Comparison of ENCODE assay signal across 18 cellular contexts in the genomic region with DNA sequence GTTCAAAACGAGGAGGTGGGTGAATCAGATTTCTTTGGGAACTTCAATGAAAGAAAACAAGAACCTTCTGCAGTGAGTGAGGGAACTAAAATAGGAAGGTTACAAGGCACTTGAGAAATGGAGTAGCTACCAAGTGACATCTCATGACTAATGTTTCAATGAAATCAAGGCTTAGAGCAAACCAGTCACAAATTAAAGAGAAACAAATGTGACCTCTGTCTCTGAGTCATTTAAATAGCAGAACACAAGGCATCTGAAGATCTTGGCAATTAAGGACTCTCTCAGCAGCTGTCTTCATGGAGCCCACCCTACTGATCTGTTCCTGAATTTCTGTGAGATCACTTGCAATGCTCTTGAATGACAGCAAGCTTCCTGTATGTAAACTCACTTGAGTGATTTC.
A peak's percentile ranks its signal among the peaks of the same experiment; 100 is the strongest.
DNase-seq lines count a peak whose midpoint lies in the region; ATAC-seq and TF ChIP-seq lines count a peak whose summit lies in the region.
"Had no signal": no experiment of that assay in that cellular context is flagged by ENCODE, and none has a peak within 500 bp of the region (broad histone marks: within the 10 kb centered on the region; RNA-seq: fewer than 3 reads in every experiment).

No MANE protein-coding gene starts in this region.

- no peaks in the 10 kb centered on the region for H3K36me3 Mint-ChIP-seq in activated CD4-positive, alpha-beta T cell treated with anti-CD3 and anti-CD28 coated beads, Interleukin-2, amount 10 ng/mL, durations not matched to agents 24 days and 14 days (ENCODE audit: low read depth)
- H3K36me3 Mint-ChIP-seq in naive thymus-derived CD8-positive, alpha-beta T cell = no peaks in the 10 kb centered on the region

- H3K27ac Mint-ChIP-seq in activated CD4-positive, alpha-beta T cell treated with anti-CD3 and anti-CD28 coated beads, Interleukin-2, amount 10 ng/mL, durations not matched to agents 24 days and 14 days = no peak overlapping the region
- H3K27ac Mint-ChIP-seq in naive thymus-derived CD8-positive, alpha-beta T cell = no peak overlapping the region

- POLR2A ChIA-PET in naive thymus-derived CD8-positive, alpha-beta T cell (lab: Charles Lee) = no interaction called here

- no peaks in the 10 kb centered on the region for H3K27me3 Mint-ChIP-seq in activated CD4-positive, alpha-beta T cell treated with anti-CD3 and anti-CD28 coated beads, Interleukin-2, amount 10 ng/mL, durations not matched to agents 24 days and 14 days
- no peaks in the 10 kb centered on the region for H3K27me3 Mint-ChIP-seq in naive thymus-derived CD8-positive, alpha-beta T cell

- no peaks in the 10 kb centered on the region for H3K4me1 Mint-ChIP-seq in activated CD4-positive, alpha-beta T cell treated with anti-CD3 and anti-CD28 coated beads, Interleukin-2, amount 10 ng/mL, durations not matched to agents 24 days and 14 days
- H3K4me1 Mint-ChIP-seq in naive thymus-derived CD8-positive, alpha-beta T cell = no peaks in the 10 kb centered on the region

- intact Hi-C loops in activated CD4-positive, alpha-beta T cell treated with anti-CD3 and anti-CD28 coated beads, Interleukin-2, amount 10 ng/mL, durations not matched to agents 24 days and 14 days (cut with micrococcal nuclease) = no loop called here

- no peak overlapping the region for H3K4me3 Mint-ChIP-seq in activated CD4-positive, alpha-beta T cell treated with anti-CD3 and anti-CD28 coated beads, Interleukin-2, amount 10 ng/mL, durations not matched to agents 24 days and 14 days
- no peak overlapping the region for H3K4me3 Mint-ChIP-seq in naive thymus-derived CD8-positive, alpha-beta T cell

- DNase-seq in AG09319 (ENCODE audit: extremely low read depth, low read depth) (peak; percentile 14), M059J (ENCODE audit: low read depth) (peak; percentile 75), fibroblast of gingiva (ENCODE audit: low read depth) (peak; percentile 57), non-pigmented ciliary epithelial cell (ENCODE audit: low read depth) (peak; percentile 34), NK-92 (lab: John Stamatoyannopoulos, UW; ENCODE audit: unreplicated experiment) (no peak)
- no peak for DNase-seq in activated CD4-positive, alpha-beta T cell treated with anti-CD3 and anti-CD28 coated beads, Interleukin-2, amount 10 ng/mL, durations not matched to agents 24 days and 14 days
- no peak for DNase-seq in naive thymus-derived CD8-positive, alpha-beta T cell
- DNase-seq: activated CD4-positive, alpha-beta T cell treated with anti-CD3 and anti-CD28 coated beads for 4 hours; anterior cingulate cortex; Caco-2; left lung; NCI-H774; stimulated activated CD4-positive, alpha-beta T cell treated with anti-CD3 and anti-CD28 coated beads, Interleukin-2, amount 100 ng/mL, for 24 hours; stomach had no signal

- no peaks in the 10 kb centered on the region for H3K9me3 Mint-ChIP-seq in activated CD4-positive, alpha-beta T cell treated with anti-CD3 and anti-CD28 coated beads, Interleukin-2, amount 10 ng/mL, durations not matched to agents 24 days and 14 days
- peaks cover 0 to 31% (median 9%) of the 10 kb centered on the region in 9 donors for H3K9me3 Mint-ChIP-seq in naive thymus-derived CD8-positive, alpha-beta T cell

- ATAC-seq in HG03378 (IDR thresholded peaks at IDR 0.05; ENCODE audit: unreplicated experiment) = no peak
- no peak for ATAC-seq in naive thymus-derived CD8-positive, alpha-beta T cell
- ATAC-seq: GM12878, left lung, Panc1, sciatic nerve had no signal

- no peak for TF ChIP-seq CTCF in AG09319 (IDR thresholded peaks at IDR 0.05; ENCODE audit: low read depth, low read length)

Comparison
In these comparisons a context has a peak if more than half of its experiments do, and no peak if none do; other contexts are left out.
1. DNase-seq: peak in AG09319 (single experiment), M059J (single experiment), fibroblast of gingiva (single experiment) and non-pigmented ciliary epithelial cell (single experiment); none in activated CD4-positive, alpha-beta T cell treated with anti-CD3 and anti-CD28 coated beads, Interleukin-2, amount 10 ng/mL, durations not matched to agents 24 days and 14 days (single experiment), naive thymus-derived CD8-positive, alpha-beta T cell (0 of 10) and NK-92 (single experiment).